Comparison of ENCODE assay signal across 8 cellular contexts in genomic region chr15:66619152-66619903, GRCh38. TPM values are rescaled to one million over a fixed set of nuclear protein-coding genes. Genes with fewer than 3 reads are reported as not detected.
A peak's percentile ranks its signal among the peaks of the same experiment; 100 is the strongest.
DNase-seq lines count a peak whose midpoint lies in the region; ATAC-seq and TF ChIP-seq lines count a peak whose summit lies in the region.

No MANE protein-coding gene starts in this region.

- H3K27ac ChIP-seq in GM23248 (no peak overlapping the region), ovary (no peak overlapping the region)

- peak in 9 of 14 donors; percentile 12 to 47 (median 28) for DNase-seq in C1 segment of cervical spinal cord (lab: John Stamatoyannopoulos, UW)
- DNase-seq in GM23248: peak; percentile 92
- DNase-seq in OCI-M1 (lab: John Stamatoyannopoulos, UW): peak; percentile 92
- peak; percentile 34 for DNase-seq in activated naive CD4-positive, alpha-beta T cell treated with Interleukin-2 at 50 U/mL for 16 hours
- DNase-seq in glutamatergic neuron: peak; percentile 85
- peak; percentile 72 to 86 (median 83) for DNase-seq in ovary
- no peak for DNase-seq in mesenteric fat pad (ENCODE audit: low spot score)

- H3K9ac ChIP-seq in GM23248: no peak overlapping the region

- 26 to 27% methylated on average over 17 of the region's 17 CpGs for WGBS in GM23248 (ENCODE audit: low coverage in 1 of 2, low lambda C conversion rate in 2 of 2, missing lambda C conversion rate in 2 of 2), 2 experiments
- 33 to 38% (median 35%) methylated on average over 17 of the region's 17 CpGs for WGBS in ovary, 3 donors

- H3K4me1 ChIP-seq in GM23248 (ENCODE audit: insufficient read depth) (peaks cover 17% of the 10 kb centered on the region), ovary (ENCODE audit: insufficient read depth) (peaks cover 11% of the 10 kb centered on the region)

- no peak for ATAC-seq in HG03521 (IDR thresholded peaks at IDR 0.05; ENCODE audit: unreplicated experiment)

- intact Hi-C loops in ovary (cut with DNase I): loop anchor here (2.0 to 10.0 kb wide), 4 partner anchors 85 to 233 kb away; partner anchors contain the start of gene SMAD6 (in 1 of the 4)

- H3K36me3 Mint-ChIP-seq in glutamatergic neuron (ENCODE audit: unreplicated experiment): no peaks in the 10 kb centered on the region

- TF ChIP-seq CTCF in glutamatergic neuron (IDR thresholded peaks at IDR 0.05; ENCODE audit: partially characterized antibody, unreplicated experiment): peak; percentile 85
- TF ChIP-seq CTCF in ovary (IDR thresholded peaks at IDR 0.05): peak; percentile 83 to 90 (median 85)

- H3K4me3 Mint-ChIP-seq in glutamatergic neuron (ENCODE audit: unreplicated experiment): no peak overlapping the region

- peaks cover 17% of the 10 kb centered on the region for H3K27me3 Mint-ChIP-seq in glutamatergic neuron (ENCODE audit: unreplicated experiment)

- H3K36me3 ChIP-seq in GM23248 (ENCODE audit: low read depth) (no peaks in the 10 kb centered on the region), ovary (no peaks in the 10 kb centered on the region)

- H4K20me1 ChIP-seq in GM23248 (ENCODE audit: insufficient read depth): no peaks in the 10 kb centered on the region

- no peak for TF ChIP-seq EP300 in ovary (IDR thresholded peaks at IDR 0.05)

- H3K9me2 ChIP-seq in GM23248 (ENCODE audit: insufficient read depth): no peaks in the 10 kb centered on the region

- no peak overlapping the region for H3K4me2 ChIP-seq in GM23248 (ENCODE audit: unreplicated experiment)

- H3K9me3 Mint-ChIP-seq in glutamatergic neuron (ENCODE audit: unreplicated experiment): peaks cover 2% of the 10 kb centered on the region

- TF ChIP-seq POLR2A in ovary (IDR thresholded peaks at IDR 0.05): no peak

- H3K4me1 Mint-ChIP-seq in glutamatergic neuron (ENCODE audit: low read depth, unreplicated experiment): no peaks in the 10 kb centered on the region

- H2AFZ ChIP-seq in GM23248: no peak overlapping the region

- H3F3A ChIP-seq in GM23248 (ENCODE audit: insufficient read depth): 0 out of 2 replicates have a peak, but pooled peaks cover 7% of the 10 kb centered on the region

- no peaks in the 10 kb centered on the region for H3K9me3 ChIP-seq in GM23248 (ENCODE audit: low read depth)
- H3K9me3 ChIP-seq in ovary: no peaks in the 10 kb centered on the region

- H3K79me2 ChIP-seq in GM23248 (ENCODE audit: insufficient read depth): no peaks in the 10 kb centered on the region

- no peak overlapping the region for H3K27ac Mint-ChIP-seq in glutamatergic neuron (ENCODE audit: unreplicated experiment)

- no peak overlapping the region for H3K4me3 ChIP-seq in GM23248
- no peak overlapping the region for H3K4me3 ChIP-seq in ovary

- H3K27me3 ChIP-seq in GM23248 (replicated peaks; ENCODE audit: insufficient read depth) (no peaks in the 10 kb centered on the region), ovary (no peaks in the 10 kb centered on the region)

- in situ Hi-C loops in GM23248 (cut with MboI): loop anchor here (10.0 kb wide), 2 partner anchors 75 to 245 kb away; no protein-coding TSS in a partner anchor

RNA-seq across cellular contexts. Expression of gene LCTL, which starts 53.5 kb away (rescaled TPM):
- total RNA-seq in GM23248 (2014; rRNA removed; shearing (Covaris generic)): 1.0 TPM in 1 of 2 replicates, not detected in the other
- polyA plus RNA-seq in GM23248 (2016; fragmentation: Nextera tagmentation; extraction: Ambion mirVana) (0.28 and 0.68 TPM in 2 replicates), ovary (under 1 TPM in 1 of 2 donors, not detected in 1; 0.23 TPM)
- total RNA-seq in glutamatergic neuron (ENCODE audit: unreplicated experiment) (not detected), ovary (not detected), mesenteric fat pad (not detected)
